ENCODE assay signal across 22 cellular contexts in the genomic region with DNA sequence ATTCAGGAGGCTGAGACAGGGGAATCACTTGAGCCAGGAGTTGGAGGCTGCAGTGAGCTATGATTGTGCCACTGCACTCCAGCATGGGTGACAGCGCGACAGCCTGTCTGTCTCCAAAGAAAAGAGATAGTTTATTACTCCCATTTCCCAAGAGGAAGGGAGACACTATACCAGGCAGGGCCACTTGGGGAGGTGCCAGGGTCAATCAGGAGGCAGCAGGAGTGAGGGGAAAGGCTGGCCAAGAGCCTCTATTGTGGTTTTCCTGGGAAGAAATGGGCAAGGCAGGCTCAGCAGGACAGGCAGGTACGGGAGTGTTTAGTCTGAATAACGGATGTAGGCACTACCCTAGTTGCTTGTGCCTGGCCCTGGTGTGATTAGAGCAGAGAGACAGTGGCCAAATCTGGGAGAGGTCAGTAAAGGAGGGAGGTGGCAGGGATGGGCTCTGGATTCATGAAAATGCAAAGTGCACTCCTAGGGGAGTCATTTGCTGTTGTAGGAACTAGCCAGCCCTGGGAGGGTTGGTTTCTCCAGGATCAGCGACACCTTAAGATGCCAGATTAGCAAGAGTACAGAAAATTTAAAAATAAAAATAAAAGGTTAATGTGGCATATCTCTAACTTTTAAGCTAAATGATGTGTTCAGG. TPM values are rescaled to one million over a fixed set of nuclear protein-coding genes. Genes with fewer than 3 reads are reported as not detected.
DNase-seq lines count a peak whose midpoint lies in the region; ATAC-seq, FAIRE-seq and TF ChIP-seq lines count a peak whose summit lies in the region.
"Had no signal": no experiment of that assay in that cellular context is flagged by ENCODE, and none has a peak within 500 bp of the region (broad histone marks: within the 10 kb centered on the region; RNA-seq: fewer than 3 reads in every experiment).

No MANE protein-coding gene starts in this region.

- DNase-seq in ACHN (peak; percentile 13), H9 (peak; percentile 24), RCC 7860 (ENCODE audit: low spot score) (peak; percentile 36), left colon (peak; percentile 69 to 73), AG08395 (ENCODE audit: low spot score) (no peak), suprapubic skin (ENCODE audit: low spot score in 2 of 2) (no peak), NCI-H2107 (lab: John Stamatoyannopoulos, UW) (no peak)
- DNase-seq in activated T-helper 1 cell treated with anti-CD3 and anti-CD28 coated beads, Interleukin-12 subunit alpha, Interleukin-12 subunit beta, Interleukin-2, Interleukin-4 antibody, amounts not matched to agents 30 ng/mL and 10 ng/mL and 1 ng/mL, durations not matched to agents 14 hours and 24 hours and 36 hours (ENCODE audit: low spot score) = no peak
- DNase-seq: activated T-cell treated with anti-CD3 and anti-CD28 coated beads, Interleukin-2, amount 50 U/mL, for 72 hours; CD4-positive, alpha-beta T cell; DMS153; immature natural killer cell; MM.1S; NCI-H1417 treated with DMSO at 0.1 percent for 48 hours; NCI-H510A treated with DMSO at 0.1 percent for 48 hours; substantia nigra; T1000 had no signal

- TF ChIP-seq EP300 in suprapubic skin (IDR thresholded peaks at IDR 0.05) = no peak

- no peak overlapping the region for H2AFZ ChIP-seq in H9 (ENCODE audit: low read length)

- peak; percentile 47 for FAIRE-seq in RCC 7860 (lab: Jason Lieb, UNC)
- FAIRE-seq: G401.6 had no signal

- no peak overlapping the region for H3K4ac ChIP-seq in H9 (ENCODE audit: low read depth, low read length)

- peak; percentile 93 for ATAC-seq in left colon
- ATAC-seq: activated naive CD4-positive, alpha-beta T cell treated with anti-CD3 and anti-CD28 coated beads, Interleukin-2, amount 50 U/mL, for 72 hours; activated T-cell treated with anti-CD3 and anti-CD28 coated beads, Interleukin-2, amount 50 U/mL, for 72 hours had no signal

- peaks cover 3 to 5% of the 10 kb centered on the region in 2 experiments; a peak in 3 of 4 replicates for H3K4me1 Mint-ChIP-seq in H9
- H3K4me1 Mint-ChIP-seq in activated T-helper 1 cell treated with anti-CD3 and anti-CD28 coated beads, Interleukin-12 subunit alpha, Interleukin-12 subunit beta, Interleukin-2, Interleukin-4 antibody, amounts not matched to agents 30 ng/mL and 10 ng/mL and 1 ng/mL, durations not matched to agents 14 hours and 24 hours and 36 hours (ENCODE audit: low read depth) = peaks cover 7% of the 10 kb centered on the region
- H3K4me1 Mint-ChIP-seq: central memory CD8-positive, alpha-beta T cell; immature natural killer cell; neural crest cell had no signal

- no peak overlapping the region for H3K23ac ChIP-seq in H9 (ENCODE audit: insufficient read length, low read depth, low read length)

- no peak overlapping the region for H3K27ac ChIP-seq in H9 (ENCODE audit: insufficient read length, low read depth, low read length)
- no peak overlapping the region for H3K27ac ChIP-seq in suprapubic skin
- H3K27ac ChIP-seq: ascending aorta had no signal

- H3K18ac ChIP-seq in H9 (ENCODE audit: insufficient read length, low read depth, low read length) = no peak overlapping the region

- TF ChIP-seq CTCF in H9 (conservative IDR thresholded peaks at IDR 0.05) = no peak
- no peak for TF ChIP-seq CTCF in suprapubic skin (IDR thresholded peaks at IDR 0.05)

- no peak overlapping the region for H3K14ac ChIP-seq in H9 (ENCODE audit: insufficient read depth, low read length)

- H3K9ac ChIP-seq in H9 (ENCODE audit: extremely low read depth, insufficient read length, low read length) = no peak overlapping the region

- no peak overlapping the region for H3T11ph ChIP-seq in H9 (ENCODE audit: low read length)

- no peak overlapping the region for H2AK5ac ChIP-seq in H9 (ENCODE audit: insufficient read length, low read length)

- no peaks in the 10 kb centered on the region for H4K20me1 ChIP-seq in H9 (ENCODE audit: control insufficient read depth, insufficient read depth, insufficient read length)

- H4K8ac ChIP-seq in H9 (replicated peaks; ENCODE audit: insufficient read length, low read depth, low read length) = no peak overlapping the region

- TF ChIP-seq POLR2A in suprapubic skin (IDR thresholded peaks at IDR 0.05) = no peak

- H3K56ac ChIP-seq in H9 (ENCODE audit: insufficient read length, low read depth, low read length) = no peak overlapping the region

- no peak overlapping the region for H4K91ac ChIP-seq in H9 (ENCODE audit: insufficient read length, low read depth, low read length)

- no peak overlapping the region for H3K4me2 ChIP-seq in H9 (ENCODE audit: insufficient read depth, insufficient read length, low read length)

- no peaks in the 10 kb centered on the region for H3K79me1 ChIP-seq in H9 (ENCODE audit: insufficient read depth, low read depth, low read length, poor library complexity, severe bottlenecking)

- in situ Hi-C loops in ACHN (cut with HindIII; ENCODE audit: low pct_ligation_motif_present, low pct_unique_long_range_greater_than_20kb, low sequenced_read_pairs) = no loop called here

- no peaks in the 10 kb centered on the region for H3K9me3 Mint-ChIP-seq in H9
- H3K9me3 Mint-ChIP-seq in activated T-helper 1 cell treated with anti-CD3 and anti-CD28 coated beads, Interleukin-12 subunit alpha, Interleukin-12 subunit beta, Interleukin-2, Interleukin-4 antibody, amounts not matched to agents 30 ng/mL and 10 ng/mL and 1 ng/mL, durations not matched to agents 14 hours and 24 hours and 36 hours = no peaks in the 10 kb centered on the region
- H3K9me3 Mint-ChIP-seq: activated naive CD4-positive, alpha-beta T cell treated with anti-CD3 and anti-CD28 coated beads, Interleukin-2, amount 50 U/mL, for 72 hours; activated T-cell treated with anti-CD3 and anti-CD28 coated beads, Interleukin-2, amount 50 U/mL, for 72 hours; CD4-positive, alpha-beta T cell; central memory CD8-positive, alpha-beta T cell; immature natural killer cell; neural crest cell had no signal

- H2BK5ac ChIP-seq in H9 (ENCODE audit: insufficient read length, low read length) = no peak overlapping the region

- H3K27ac Mint-ChIP-seq in H9 = no peak overlapping the region; a peak in 1 of 7 replicates
- no peak overlapping the region for H3K27ac Mint-ChIP-seq in activated T-helper 1 cell treated with anti-CD3 and anti-CD28 coated beads, Interleukin-12 subunit alpha, Interleukin-12 subunit beta, Interleukin-2, Interleukin-4 antibody, amounts not matched to agents 30 ng/mL and 10 ng/mL and 1 ng/mL, durations not matched to agents 14 hours and 24 hours and 36 hours
- H3K27ac Mint-ChIP-seq: activated T-cell treated with anti-CD3 and anti-CD28 coated beads, Interleukin-2, amount 50 U/mL, for 72 hours; CD4-positive, alpha-beta T cell; immature natural killer cell had no signal

- no peak overlapping the region for H2BK12ac ChIP-seq in H9 (ENCODE audit: insufficient read length, low read depth, low read length)

- H3K36me3 Mint-ChIP-seq in H9 (ENCODE audit: insufficient read depth in 1 of 3, low read depth in 3 of 3) = no peaks in the 10 kb centered on the region
- no peaks in the 10 kb centered on the region for H3K36me3 Mint-ChIP-seq in activated T-helper 1 cell treated with anti-CD3 and anti-CD28 coated beads, Interleukin-12 subunit alpha, Interleukin-12 subunit beta, Interleukin-2, Interleukin-4 antibody, amounts not matched to agents 30 ng/mL and 10 ng/mL and 1 ng/mL, durations not matched to agents 14 hours and 24 hours and 36 hours (ENCODE audit: low read depth)
- H3K36me3 Mint-ChIP-seq: activated naive CD4-positive, alpha-beta T cell treated with anti-CD3 and anti-CD28 coated beads, Interleukin-2, amount 50 U/mL, for 72 hours; immature natural killer cell had no signal

- no peaks in the 10 kb centered on the region for H3K36me3 ChIP-seq in suprapubic skin
- H3K36me3 ChIP-seq: ascending aorta had no signal

- H3K79me2 ChIP-seq in H9 (ENCODE audit: insufficient read depth, low read length) = no peaks in the 10 kb centered on the region

- H3K27me3 ChIP-seq in H9 (ENCODE audit: insufficient read depth, low read length) (no peaks in the 10 kb centered on the region), suprapubic skin (no peaks in the 10 kb centered on the region)
- H3K27me3 ChIP-seq: ascending aorta had no signal

- H3K23me2 ChIP-seq in H9 (ENCODE audit: insufficient read length, low read depth, low read length, poor library complexity, severe bottlenecking) = no peaks in the 10 kb centered on the region

- no CpG with 5 or more reads among the region's 5 CpGs for WGBS in H9 (ENCODE audit: extremely low coverage, insufficient read length, low lambda C conversion rate)
- 74% methylated on average over 5 of the region's 5 CpGs for WGBS in suprapubic skin

- H2BK120ac ChIP-seq in H9 (ENCODE audit: low read depth, low read length, poor library complexity, severe bottlenecking) = no peak overlapping the region

- no peak overlapping the region for H2BK15ac ChIP-seq in H9 (ENCODE audit: low read depth, low read length)

- no peaks in the 10 kb centered on the region; the same call in none of the 2 replicates for H3K27me3 Mint-ChIP-seq in H9 (ENCODE audit: low read depth)
- H3K27me3 Mint-ChIP-seq in activated T-helper 1 cell treated with anti-CD3 and anti-CD28 coated beads, Interleukin-12 subunit alpha, Interleukin-12 subunit beta, Interleukin-2, Interleukin-4 antibody, amounts not matched to agents 30 ng/mL and 10 ng/mL and 1 ng/mL, durations not matched to agents 14 hours and 24 hours and 36 hours (ENCODE audit: insufficient read depth) = no peaks in the 10 kb centered on the region
- H3K27me3 Mint-ChIP-seq: CD4-positive, alpha-beta T cell; central memory CD8-positive, alpha-beta T cell had no signal

- H3K9me3 ChIP-seq in H9 (ENCODE audit: control insufficient read depth, low read depth, low read length) (no peaks in the 10 kb centered on the region), suprapubic skin (no peaks in the 10 kb centered on the region)
- H3K9me3 ChIP-seq: ascending aorta had no signal

- H4K5ac ChIP-seq in H9 (ENCODE audit: insufficient read length, low read depth, low read length) = no peak overlapping the region

- H3K4me1 ChIP-seq in H9 (ENCODE audit: insufficient read depth, low read length) = no peaks in the 10 kb centered on the region
- H3K4me1 ChIP-seq in suprapubic skin = no peaks in the 10 kb centered on the region
- H3K4me1 ChIP-seq: ascending aorta had no signal

- intact Hi-C loops in left colon (cut with DNase I, micrococcal nuclease) = no loop called here
- intact Hi-C loops in activated T-helper 1 cell treated with anti-CD3 and anti-CD28 coated beads, Interleukin-12 subunit alpha, Interleukin-12 subunit beta, Interleukin-2, Interleukin-4 antibody, amounts not matched to agents 30 ng/mL and 10 ng/mL and 1 ng/mL, durations not matched to agents 14 hours and 24 hours and 36 hours (cut with micrococcal nuclease) = no loop called here

- H2BK20ac ChIP-seq in H9 (ENCODE audit: low read depth, low read length, poor library complexity, severe bottlenecking) = no peak overlapping the region

- H3K4me3 ChIP-seq in suprapubic skin = no peak overlapping the region
- H3K4me3 ChIP-seq: ascending aorta had no signal

- H3K4me3 Mint-ChIP-seq in H9 = no peak overlapping the region
- H3K4me3 Mint-ChIP-seq in activated T-helper 1 cell treated with anti-CD3 and anti-CD28 coated beads, Interleukin-12 subunit alpha, Interleukin-12 subunit beta, Interleukin-2, Interleukin-4 antibody, amounts not matched to agents 30 ng/mL and 10 ng/mL and 1 ng/mL, durations not matched to agents 14 hours and 24 hours and 36 hours = no peak overlapping the region
- H3K4me3 Mint-ChIP-seq: activated T-cell treated with anti-CD3 and anti-CD28 coated beads, Interleukin-2, amount 50 U/mL, for 72 hours; CD4-positive, alpha-beta T cell; central memory CD8-positive, alpha-beta T cell; immature natural killer cell; neural crest cell had no signal

RNA-seq across cellular contexts. Expression of a gene that starts 20.2 kb away (rescaled TPM):
- total RNA-seq in H9 (2021) = 23.0 and 24.0 TPM in 2 replicates
- 10 to 100 TPM; 13.7 to 23.1 TPM for total RNA-seq in left colon
- 23.9 and 24.1 TPM in 2 replicates for total RNA-seq in activated T-helper 1 cell treated with anti-CD3 and anti-CD28 coated beads, Interleukin-12 subunit alpha, Interleukin-12 subunit beta, Interleukin-2, Interleukin-4 antibody, amounts not matched to agents 30 ng/mL and 10 ng/mL and 1 ng/mL, durations not matched to agents 14 hours and 24 hours and 36 hours
- total RNA-seq in suprapubic skin = 10 to 100 TPM; 14.0 to 25.6 (median 17.2) TPM

Comparison
In these comparisons a context has a peak if more than half of its experiments do, and no peak if none do; other contexts are left out.
1. DNase-seq: peak in ACHN (single experiment), H9 (single experiment), RCC 7860 (single experiment) and left colon (2 of 2); none in activated T-helper 1 cell treated with anti-CD3 and anti-CD28 coated beads, Interleukin-12 subunit alpha, Interleukin-12 subunit beta, Interleukin-2, Interleukin-4 antibody, amounts not matched to agents 30 ng/mL and 10 ng/mL and 1 ng/mL, durations not matched to agents 14 hours and 24 hours and 36 hours (single experiment), AG08395 (single experiment), suprapubic skin (0 of 2) and NCI-H2107 (single experiment).